ENCODE assay signal across 8 cellular contexts in the genomic region with DNA sequence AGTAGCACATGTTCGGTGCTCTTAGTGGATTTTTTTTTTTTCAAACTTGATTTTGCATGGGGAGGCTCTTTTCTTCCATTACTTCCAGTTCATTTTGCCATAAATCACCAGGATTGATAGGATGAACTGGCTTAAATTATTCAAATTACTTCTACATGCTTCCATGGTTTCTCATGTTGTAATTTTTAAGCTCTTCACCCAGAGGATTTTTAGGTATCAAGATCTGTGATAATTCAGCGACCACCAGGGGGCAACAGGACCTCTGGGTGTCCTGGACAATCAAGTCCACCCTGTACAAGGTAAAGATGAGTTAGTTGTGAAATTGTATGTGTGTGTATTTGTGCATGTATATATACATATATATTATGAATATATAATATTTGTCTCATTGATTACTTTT. TPM values are rescaled to one million over a fixed set of nuclear protein-coding genes. Genes with fewer than 3 reads are reported as not detected.
A peak's percentile ranks its signal among the peaks of the same experiment; 100 is the strongest.
DNase-seq lines count a peak whose midpoint lies in the region; ATAC-seq and TF ChIP-seq lines count a peak whose summit lies in the region.

No MANE protein-coding gene starts in this region.

- BruUV-seq in Calu3 (replicated peaks; lab: Mats Ljungman, UMichigan), result no TSS peak

- DNase-seq in Calu3, result peak; percentile 51
- peak; percentile 13 for DNase-seq in HCEC 1CT
- DNase-seq in NCI-H2227 treated with DMSO at 0.1 percent for 48 hours (lab: John Stamatoyannopoulos, UW), result peak; percentile 30
- peak; percentile 70 for DNase-seq in astrocyte of the hippocampus (ENCODE audit: low read depth, low spot score)
- DNase-seq in myocyte (ENCODE audit: low read depth), result peak; percentile 86
- DNase-seq in NCI-H1048 (lab: John Stamatoyannopoulos, UW), result no peak

- no peak for ATAC-seq in GM21737 (IDR thresholded peaks at IDR 0.05; ENCODE audit: unreplicated experiment)
- ATAC-seq in GM21367 (IDR thresholded peaks at IDR 0.05; ENCODE audit: unreplicated experiment), result no peak

- H3K27me3 Mint-ChIP-seq in Calu3 (ENCODE audit: unreplicated experiment), result peaks cover 30% of the 10 kb centered on the region

- no peaks in the 10 kb centered on the region for H3K9me3 Mint-ChIP-seq in Calu3 (ENCODE audit: low read depth, unreplicated experiment)

- no peak overlapping the region for H3K27ac Mint-ChIP-seq in Calu3 (ENCODE audit: unreplicated experiment)

- peaks cover 10% of the 10 kb centered on the region for H3K36me3 Mint-ChIP-seq in Calu3 (ENCODE audit: insufficient read depth, unreplicated experiment)

- intact Hi-C loops in Calu3 (cut with micrococcal nuclease; ENCODE audit: unreplicated experiment), result no loop called here

- no peak for TF ChIP-seq CTCF in Calu3 (IDR thresholded peaks at IDR 0.05; ENCODE audit: unreplicated experiment)

- no peaks in the 10 kb centered on the region for H3K4me1 Mint-ChIP-seq in Calu3 (ENCODE audit: low read depth, unreplicated experiment)

- CTCF ChIA-PET in Calu3 (lab: Charles Lee), result interaction anchor here (0.7 kb wide), 1 partner anchor 68 kb away, joined by 3 read pairs; no protein-coding TSS in a partner anchor

- H3K4me3 Mint-ChIP-seq in Calu3 (ENCODE audit: low read depth, unreplicated experiment), result no peak overlapping the region

RNA-seq across cellular contexts. Expression of a gene that starts 4.2 kb away (rescaled TPM):
- total RNA-seq in Calu3 (2022) (0.17 and 1.6 TPM in 2 replicates), myocyte (8.7 and 8.9 TPM in 2 replicates)
- polyA plus RNA-seq in myocyte (2012), result 0.54 TPM
